In the genomic region with DNA sequence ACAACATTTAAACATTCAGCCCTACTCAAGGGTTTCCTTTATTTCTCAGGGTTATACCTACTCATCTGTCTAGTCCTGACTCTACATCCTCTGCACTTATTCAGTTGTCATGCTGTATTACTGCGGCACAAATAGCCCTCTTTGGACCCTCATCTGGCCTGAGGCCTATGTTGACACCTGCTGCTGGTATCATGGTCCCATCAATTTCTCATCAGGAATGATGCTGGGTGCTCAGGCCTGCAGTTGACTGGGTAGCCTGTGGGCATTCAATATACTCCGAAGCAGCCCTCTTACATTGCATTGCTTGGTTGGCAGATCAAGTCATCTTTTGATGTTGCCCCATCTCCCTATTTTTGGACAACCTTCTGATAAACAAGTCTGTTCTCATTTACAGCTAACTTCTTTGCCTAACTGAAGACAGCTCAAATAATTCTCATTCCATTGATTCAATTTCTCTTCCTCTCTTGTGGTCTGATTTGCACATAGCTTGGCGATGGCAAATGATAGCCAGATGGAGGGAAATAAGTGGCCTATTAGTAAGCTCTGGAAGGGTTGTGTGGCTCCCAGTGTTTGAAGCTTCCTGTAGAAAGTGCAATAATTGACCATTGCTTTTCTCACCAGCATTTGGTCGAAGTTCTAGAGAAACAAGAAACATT, we compare ENCODE assay signal across 12 cellular contexts.
"Had no signal": no experiment of that assay in that cellular context is flagged by ENCODE, and none has a peak within 500 bp of the region (broad histone marks: within the 10 kb centered on the region; RNA-seq: fewer than 3 reads in every experiment).

No MANE protein-coding gene starts in this region.

- H3K4me3 ChIP-seq: hepatocyte, ovary, spleen, testis, upper lobe of right lung had no signal

- DNase-seq: activated CD4-positive, alpha-beta T cell treated with anti-CD3 and anti-CD28 coated beads for 1 hour; activated CD4-positive, alpha-beta T cell treated with anti-CD3 and anti-CD28 coated beads, Interleukin-2, amount 50 U/mL, for 4 hours; activated naive CD4-positive, alpha-beta T cell treated with Interleukin-2 at 50 U/mL for 16 hours; aorta; naive thymus-derived CD4-positive, alpha-beta T cell; ovary; spleen; stimulated activated naive CD8-positive, alpha-beta T cell treated with anti-CD3 and anti-CD28 coated beads, Interleukin-15, amount 100 ng/mL, for 72 hours; T1000; testis; upper lobe of right lung had no signal
